9 cellular contexts compared by ENCODE assay signal in the genomic region with DNA sequence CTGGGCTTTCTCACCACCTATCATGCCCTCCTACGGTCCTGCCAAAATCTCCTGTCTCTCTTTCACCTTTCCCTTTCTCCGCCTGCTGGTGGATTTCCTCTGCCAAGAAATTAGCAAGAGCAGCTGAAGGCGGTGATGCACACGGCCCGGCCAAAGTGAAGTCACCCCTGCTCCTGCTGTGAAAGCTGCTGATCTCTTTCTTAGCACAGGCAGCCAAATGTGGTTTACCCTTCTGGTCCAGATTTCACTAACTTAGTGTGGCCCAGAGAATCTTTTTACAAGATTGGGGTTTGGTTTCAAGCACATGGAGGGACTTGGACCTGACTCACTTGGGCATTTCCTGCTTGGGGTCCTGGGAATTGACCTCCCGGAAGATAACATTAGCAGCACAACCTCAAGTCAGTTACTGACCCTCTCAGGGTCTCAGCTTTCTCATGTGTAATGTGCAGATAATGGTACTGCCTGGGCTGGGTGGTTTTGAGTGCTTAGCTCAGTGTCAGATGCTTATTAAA.
A peak's percentile ranks its signal among the peaks of the same experiment; 100 is the strongest.
DNase-seq lines count a peak whose midpoint lies in the region; ATAC-seq, FAIRE-seq and TF ChIP-seq lines count a peak whose summit lies in the region.
"Had no signal": no experiment of that assay in that cellular context is flagged by ENCODE, and none has a peak within 500 bp of the region (broad histone marks: within the 10 kb centered on the region; RNA-seq: fewer than 3 reads in every experiment).

No MANE protein-coding gene starts in this region.

- H3K4me3 ChIP-seq in mesendoderm (ENCODE audit: low read length), result no peak overlapping the region

- peaks cover 9% of the 10 kb centered on the region for H3K36me3 Mint-ChIP-seq in chondrocyte (ENCODE audit: low read depth)
- no peaks in the 10 kb centered on the region for H3K36me3 Mint-ChIP-seq in type B pancreatic cell

- H3K27ac ChIP-seq in mesendoderm (ENCODE audit: low read depth, low read length), result peak overlapping the region; percentile 32

- no peak overlapping the region for H3K4me2 ChIP-seq in mesendoderm (ENCODE audit: low read length)

- H2BK120ac ChIP-seq in mesendoderm (ENCODE audit: low read depth, low read length), result no peak overlapping the region

- peak overlapping the region; percentile 82 for H3K18ac ChIP-seq in mesendoderm (ENCODE audit: low read length)

- no peak overlapping the region for H3K4me3 Mint-ChIP-seq in chondrocyte (ENCODE audit: unreplicated experiment)
- no peak overlapping the region for H3K4me3 Mint-ChIP-seq in type B pancreatic cell

- H3K56ac ChIP-seq in mesendoderm (ENCODE audit: low read length), result peak overlapping the region; percentile 52

- intact Hi-C loops in posterior cingulate gyrus (cut with DNase I), result no loop called here

- no peak overlapping the region for H4K8ac ChIP-seq in mesendoderm (ENCODE audit: low read depth, low read length)

- no CpG with 5 or more reads among the region's 6 CpGs for WGBS in mesendoderm (ENCODE audit: extremely low coverage, insufficient coverage, low lambda C conversion rate)

- H3K9ac ChIP-seq in mesendoderm (ENCODE audit: low read length), result peak overlapping the region; percentile 4

- no peak overlapping the region for H4K5ac ChIP-seq in mesendoderm (ENCODE audit: low read length)

- no peak overlapping the region for H2BK15ac ChIP-seq in mesendoderm (replicated peaks; ENCODE audit: low read depth)

- no peak overlapping the region for H3K23ac ChIP-seq in mesendoderm (ENCODE audit: low read length)

- H3K79me1 ChIP-seq in mesendoderm (ENCODE audit: low read length), result no peaks in the 10 kb centered on the region

- H3K4me1 ChIP-seq in mesendoderm (ENCODE audit: control insufficient read depth, low read depth, low read length), result peaks cover 20% of the 10 kb centered on the region

- ATAC-seq in GM19351 (IDR thresholded peaks at IDR 0.05; ENCODE audit: unreplicated experiment), result peak; percentile 60

- H3K4me1 Mint-ChIP-seq in chondrocyte (ENCODE audit: low read depth) (peaks cover 38% of the 10 kb centered on the region), type B pancreatic cell (ENCODE audit: unreplicated experiment) (peaks cover 45% of the 10 kb centered on the region)

- H3K27me3 ChIP-seq in mesendoderm (ENCODE audit: insufficient read depth, low read length, poor library complexity), result no peaks in the 10 kb centered on the region

- no peak overlapping the region for H3K4ac ChIP-seq in mesendoderm (ENCODE audit: low read depth, low read length)

- H3K9me3 Mint-ChIP-seq in chondrocyte (ENCODE audit: low read depth), result no peaks in the 10 kb centered on the region
- H3K9me3 Mint-ChIP-seq in type B pancreatic cell, result no peaks in the 10 kb centered on the region

- DNase-seq in AG08396 (ENCODE audit: low spot score), result peak; percentile 74
- DNase-seq in NCI-H69 (lab: John Stamatoyannopoulos, UW), result peak; percentile 25
- no peak for DNase-seq in chondrocyte (ENCODE audit: low spot score)
- peak; percentile 98 for DNase-seq in mesendoderm
- DNase-seq in type B pancreatic cell (ENCODE audit: extremely low spot score, unreplicated experiment), result no peak
- DNase-seq in posterior cingulate gyrus, result no peak
- DNase-seq in D721Med (ENCODE audit: insufficient read length, low spot score), result no peak

- H3K27me3 Mint-ChIP-seq in chondrocyte (ENCODE audit: low read depth), result no peaks in the 10 kb centered on the region
- H3K27me3 Mint-ChIP-seq in type B pancreatic cell, result no peaks in the 10 kb centered on the region

- H3K79me2 ChIP-seq in mesendoderm (ENCODE audit: control insufficient read depth, insufficient read depth, low read length), result no peaks in the 10 kb centered on the region

- no peak overlapping the region for H2AK5ac ChIP-seq in mesendoderm (ENCODE audit: low read length)

- TF ChIP-seq CTCF in chondrocyte (IDR thresholded peaks at IDR 0.05) (peak; percentile 72), type B pancreatic cell (conservative IDR thresholded peaks at IDR 0.05) (peak; percentile 53), D721Med (IDR thresholded peaks at IDR 0.05; ENCODE audit: insufficient read depth, missing control alignments) (no peak)

- FAIRE-seq in D721Med (lab: Jason Lieb, UNC), result no peak
- FAIRE-seq: endometrium had no signal

- H3K36me3 ChIP-seq in mesendoderm (ENCODE audit: control insufficient read depth, insufficient read depth, low read length), result no peaks in the 10 kb centered on the region

- H3K27ac Mint-ChIP-seq in chondrocyte (ENCODE audit: unreplicated experiment) (peak overlapping the region; percentile 97), type B pancreatic cell (peak overlapping the region; percentile 37)

- H2BK5ac ChIP-seq in mesendoderm (ENCODE audit: low read length), result peak overlapping the region; percentile 17

Comparison
In these comparisons a context has a peak if more than half of its experiments do, and no peak if none do; other contexts are left out.
1. DNase-seq: peak in AG08396 (single experiment), NCI-H69 (single experiment) and mesendoderm (single experiment); none in chondrocyte (single experiment), type B pancreatic cell (single experiment), posterior cingulate gyrus (0 of 10) and D721Med (single experiment).